1 cellular context compared by ENCODE assay signal in the genomic region with DNA sequence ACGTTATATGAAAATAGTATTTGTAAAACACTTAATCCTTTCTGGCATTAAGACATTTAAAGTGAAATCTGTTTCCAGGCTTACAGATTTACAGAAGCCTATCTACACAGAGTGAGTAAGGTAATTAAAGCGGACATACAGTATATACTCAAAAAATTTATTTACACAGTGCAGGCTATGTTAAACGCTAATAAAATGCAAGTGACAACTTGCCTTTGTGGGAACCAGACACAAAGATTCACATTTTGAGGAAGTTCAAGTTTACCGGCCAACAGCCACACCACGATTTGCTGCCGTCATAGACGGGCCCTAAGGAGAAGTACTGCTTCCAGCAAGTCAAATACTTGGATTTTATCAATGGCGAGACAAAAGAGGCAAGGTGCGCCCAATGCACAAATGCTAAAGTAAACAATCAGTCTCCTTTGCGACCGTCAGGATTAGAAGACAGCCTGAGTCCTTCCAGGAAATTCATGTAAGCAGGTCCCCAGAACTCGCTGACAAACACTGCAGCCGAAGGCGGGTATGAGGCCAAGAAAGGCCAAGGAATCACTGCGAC.
TF ChIP-seq lines count a peak whose summit lies in the region.

No MANE protein-coding gene starts in this region.

TF ChIP-seq in K562, 482 proteins besides CTCF, POLR2A, EP300 and RAD21 (continued from another document):
- TF ChIP-seq, protein P1, sequence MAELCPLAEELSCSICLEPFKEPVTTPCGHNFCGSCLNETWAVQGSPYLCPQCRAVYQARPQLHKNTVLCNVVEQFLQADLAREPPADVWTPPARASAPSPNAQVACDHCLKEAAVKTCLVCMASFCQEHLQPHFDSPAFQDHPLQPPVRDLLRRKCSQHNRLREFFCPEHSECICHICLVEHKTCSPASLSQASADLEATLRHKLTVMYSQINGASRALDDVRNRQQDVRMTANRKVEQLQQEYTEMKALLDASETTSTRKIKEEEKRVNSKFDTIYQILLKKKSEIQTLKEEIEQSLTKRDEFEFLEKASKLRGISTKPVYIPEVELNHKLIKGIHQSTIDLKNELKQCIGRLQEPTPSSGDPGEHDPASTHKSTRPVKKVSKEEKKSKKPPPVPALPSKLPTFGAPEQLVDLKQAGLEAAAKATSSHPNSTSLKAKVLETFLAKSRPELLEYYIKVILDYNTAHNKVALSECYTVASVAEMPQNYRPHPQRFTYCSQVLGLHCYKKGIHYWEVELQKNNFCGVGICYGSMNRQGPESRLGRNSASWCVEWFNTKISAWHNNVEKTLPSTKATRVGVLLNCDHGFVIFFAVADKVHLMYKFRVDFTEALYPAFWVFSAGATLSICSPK (IDR thresholded peaks at IDR 0.05; ENCODE audit: borderline replicate concordance) = no peak
- TF ChIP-seq, protein P2, sequence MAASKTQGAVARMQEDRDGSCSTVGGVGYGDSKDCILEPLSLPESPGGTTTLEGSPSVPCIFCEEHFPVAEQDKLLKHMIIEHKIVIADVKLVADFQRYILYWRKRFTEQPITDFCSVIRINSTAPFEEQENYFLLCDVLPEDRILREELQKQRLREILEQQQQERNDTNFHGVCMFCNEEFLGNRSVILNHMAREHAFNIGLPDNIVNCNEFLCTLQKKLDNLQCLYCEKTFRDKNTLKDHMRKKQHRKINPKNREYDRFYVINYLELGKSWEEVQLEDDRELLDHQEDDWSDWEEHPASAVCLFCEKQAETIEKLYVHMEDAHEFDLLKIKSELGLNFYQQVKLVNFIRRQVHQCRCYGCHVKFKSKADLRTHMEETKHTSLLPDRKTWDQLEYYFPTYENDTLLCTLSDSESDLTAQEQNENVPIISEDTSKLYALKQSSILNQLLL (CRISPR knock-in tag; IDR thresholded peaks at IDR 0.05; ENCODE audit: borderline replicate concordance) = no peak
- TF ChIP-seq, protein P3, sequence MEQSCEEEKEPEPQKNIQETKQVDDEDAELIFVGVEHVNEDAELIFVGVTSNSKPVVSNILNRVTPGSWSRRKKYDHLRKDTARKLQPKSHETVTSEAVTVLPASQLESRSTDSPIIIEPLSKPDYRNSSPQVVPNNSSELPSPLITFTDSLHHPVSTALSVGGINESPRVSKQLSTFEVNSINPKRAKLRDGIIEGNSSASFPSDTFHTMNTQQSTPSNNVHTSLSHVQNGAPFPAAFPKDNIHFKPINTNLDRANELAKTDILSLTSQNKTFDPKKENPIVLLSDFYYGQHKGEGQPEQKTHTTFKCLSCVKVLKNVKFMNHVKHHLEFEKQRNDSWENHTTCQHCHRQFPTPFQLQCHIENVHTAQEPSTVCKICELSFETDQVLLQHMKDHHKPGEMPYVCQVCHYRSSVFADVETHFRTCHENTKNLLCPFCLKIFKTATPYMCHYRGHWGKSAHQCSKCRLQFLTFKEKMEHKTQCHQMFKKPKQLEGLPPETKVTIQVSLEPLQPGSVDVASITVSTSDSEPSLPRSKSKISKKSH (CRISPR knock-in tag; IDR thresholded peaks at IDR 0.05) = no peak
- TF ChIP-seq ARHGAP35 (IDR thresholded peaks at IDR 0.05; ENCODE audit: partially characterized antibody) = no peak
- no peak for TF ChIP-seq TAF9B (IDR thresholded peaks at IDR 0.05; ENCODE audit: partially characterized antibody)
- TF ChIP-seq, protein P4, sequence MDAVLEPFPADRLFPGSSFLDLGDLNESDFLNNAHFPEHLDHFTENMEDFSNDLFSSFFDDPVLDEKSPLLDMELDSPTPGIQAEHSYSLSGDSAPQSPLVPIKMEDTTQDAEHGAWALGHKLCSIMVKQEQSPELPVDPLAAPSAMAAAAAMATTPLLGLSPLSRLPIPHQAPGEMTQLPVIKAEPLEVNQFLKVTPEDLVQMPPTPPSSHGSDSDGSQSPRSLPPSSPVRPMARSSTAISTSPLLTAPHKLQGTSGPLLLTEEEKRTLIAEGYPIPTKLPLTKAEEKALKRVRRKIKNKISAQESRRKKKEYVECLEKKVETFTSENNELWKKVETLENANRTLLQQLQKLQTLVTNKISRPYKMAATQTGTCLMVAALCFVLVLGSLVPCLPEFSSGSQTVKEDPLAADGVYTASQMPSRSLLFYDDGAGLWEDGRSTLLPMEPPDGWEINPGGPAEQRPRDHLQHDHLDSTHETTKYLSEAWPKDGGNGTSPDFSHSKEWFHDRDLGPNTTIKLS (IDR thresholded peaks at IDR 0.05; ENCODE audit: borderline replicate concordance, low read depth) = no peak; the same call in 1 of the 2 replicates
- TF ChIP-seq ZKSCAN1 (IDR thresholded peaks at IDR 0.05; ENCODE audit: low read depth, low read length) = no peak
- no peak for TF ChIP-seq KLF13 (tag; IDR thresholded peaks at IDR 0.05; ENCODE audit: borderline replicate concordance, low read depth)
- TF ChIP-seq ARID2 (IDR thresholded peaks at IDR 0.05) = no peak
- peak; percentile 57 for TF ChIP-seq CREM (IDR thresholded peaks at IDR 0.05; ENCODE audit: low read depth)
- TF ChIP-seq TARDBP (IDR thresholded peaks at IDR 0.05) = no peak
